Comparison of ENCODE assay signal across 8 cellular contexts in the genomic region with DNA sequence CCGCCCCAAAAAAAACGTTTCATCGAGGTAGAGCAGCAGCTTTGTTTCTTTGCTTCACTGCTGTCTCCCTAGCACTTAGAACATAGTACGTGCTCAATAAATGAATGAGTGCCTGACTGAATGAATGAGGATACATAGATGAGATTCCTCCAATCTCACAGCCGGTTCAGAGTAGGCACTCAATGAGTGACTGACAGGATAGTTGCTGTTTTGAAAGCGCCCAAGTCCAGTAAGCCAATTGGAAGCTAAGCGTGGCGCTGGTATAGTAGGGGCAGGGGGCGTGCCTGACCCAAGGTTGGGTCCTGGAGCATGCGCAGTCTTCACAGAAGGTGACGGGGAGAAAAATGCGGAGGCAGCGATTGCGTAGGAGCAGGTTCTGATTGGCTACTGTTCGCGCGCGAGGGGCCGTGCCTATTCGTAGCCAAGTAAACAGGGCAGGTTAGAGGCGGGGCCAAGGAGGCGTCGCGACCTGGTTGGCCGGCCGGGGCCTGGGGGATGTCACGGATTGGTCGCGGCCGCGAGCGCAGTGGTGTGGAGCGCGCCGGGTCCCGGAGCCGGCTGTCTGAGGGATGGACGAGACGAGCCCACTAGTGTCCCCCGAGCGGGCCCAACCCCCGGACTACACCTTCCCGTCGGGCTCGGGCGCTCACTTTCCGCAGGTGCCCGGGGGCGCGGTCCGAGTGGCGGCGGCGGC. TPM values are rescaled to one million over a fixed set of nuclear protein-coding genes. Genes with fewer than 3 reads are reported as not detected.
A peak's percentile ranks its signal among the peaks of the same experiment; 100 is the strongest.
DNase-seq lines count a peak whose midpoint lies in the region; ATAC-seq, FAIRE-seq and TF ChIP-seq lines count a peak whose summit lies in the region.

A gene (plus strand): TSS at position 498 of the 694 bp plus-strand sequence. CDS start 72 bp downstream, at position 570.

- TF ChIP-seq CTCF in HepG2 (CRISPR knock-in tag; IDR thresholded peaks at IDR 0.05), result no peak; the same call in 1 of the 2 replicates

- H3K9ac ChIP-seq in HepG2 (ENCODE audit: insufficient read depth, low read depth, low read length), result peak within 1 kb of the TSS; percentile 70

- H2AFZ ChIP-seq in HepG2 (ENCODE audit: low read length), result no peak within 1 kb of the TSS

- peaks cover 13% of the 10 kb centered on the region for H3K4me1 ChIP-seq in CD4-positive, CD25-positive, alpha-beta regulatory T cell (ENCODE audit: control insufficient read depth, insufficient read depth, low read length, poor library complexity, severe bottlenecking)
- H3K4me1 ChIP-seq in HepG2 (ENCODE audit: insufficient read depth, low read length), result peaks cover 34% of the 10 kb centered on the region

- H3K4me3 ChIP-seq in CD4-positive, CD25-positive, alpha-beta regulatory T cell (ENCODE audit: low read depth, low read length), result peak within 1 kb of the TSS; percentile 87
- peak within 1 kb of the TSS; percentile 81 to 91 (median 89) for H3K4me3 ChIP-seq in HepG2 (replicated peaks in 1 of 3; ENCODE audit: insufficient read depth in 1 of 3, low read depth in 2 of 3, low read length in 3 of 3)

- CTCF ChIA-PET in HepG2 (lab: Yijun Ruan, JAX; ENCODE audit: low intra/inter-chr PET ratio, low total read pairs), result no interaction called here

- H3K27me3 Mint-ChIP-seq in CD4-positive, CD25-positive, alpha-beta regulatory T cell, result peaks cover 4% of the 10 kb centered on the region

- TF ChIP-seq EP300 in HepG2 (IDR thresholded peaks at IDR 0.05; ENCODE audit: low read depth in 2 of 2, low read length in 2 of 2) (no peak), HepG2 (CRISPR knock-in tag; IDR thresholded peaks at IDR 0.05; ENCODE audit: borderline replicate concordance) (no peak)

- H3K4me2 ChIP-seq in HepG2 (ENCODE audit: low read depth, low read length), result peak within 1 kb of the TSS; percentile 85

- no peak for TF ChIP-seq RAD21 in HepG2 (CRISPR knock-in tag; IDR thresholded peaks at IDR 0.05)

- H3K27me3 ChIP-seq in CD4-positive, CD25-positive, alpha-beta regulatory T cell (ENCODE audit: control insufficient read depth, insufficient read depth, low read length), result no peaks in the 10 kb centered on the region
- H3K27me3 ChIP-seq in HepG2 (ENCODE audit: control insufficient read depth in 1 of 2, insufficient read depth in 2 of 2, low read length in 2 of 2), result no peaks in the 10 kb centered on the region

- in situ Hi-C loops in HepG2 (cut with HindIII; ENCODE audit: extremely low pct_ligation_motif_present, low pct_unique_long_range_greater_than_20kb), result no loop called here

- BruUV-seq in HepG2 (replicated peaks; lab: Mats Ljungman, UMichigan), result no TSS peak

- intact Hi-C loops in HepG2 (cut with micrococcal nuclease; ENCODE audit: unreplicated experiment), result no loop called here

- H4K20me1 ChIP-seq in HepG2 (ENCODE audit: insufficient read depth, low read length), result no peaks in the 10 kb centered on the region

- WGBS in HepG2 (ENCODE audit: low lambda C conversion rate), result under 1% methylated on average over 12 of the region's 54 CpGs

- peak within 1 kb of the TSS; percentile 91 to 96 (median 95) for H3K27ac Mint-ChIP-seq in CD4-positive, CD25-positive, alpha-beta regulatory T cell

- peak; percentile 99 for ATAC-seq in CD4-positive, CD25-positive, alpha-beta regulatory T cell (ENCODE audit: low read depth in 2 of 2)
- ATAC-seq in GM19438 (IDR thresholded peaks at IDR 0.05; ENCODE audit: low read depth, unreplicated experiment), result peak; percentile 95
- ATAC-seq in HG03571 (IDR thresholded peaks at IDR 0.05; ENCODE audit: unreplicated experiment), result peak; percentile 98
- peak; percentile 99 for ATAC-seq in HepG2

- POLR2A ChIA-PET in HepG2 (lab: Yijun Ruan, JAX), result interaction anchor here (0.7 to 2.1 kb wide), 8 partner anchors 8 to 96 kb away, joined by 3 to 13 read pairs (median 4); a partner anchor contains a TSS

- no peaks in the 10 kb centered on the region for H3K9me3 Mint-ChIP-seq in CD4-positive, CD25-positive, alpha-beta regulatory T cell

- peak; percentile 54 to 57; a peak in 3 of 4 replicates for TF ChIP-seq POLR2A in HepG2 (IDR thresholded peaks at IDR 0.05; ENCODE audit: insufficient read depth in 1 of 2, low read depth in 2 of 2, low read length in 2 of 2)

- peaks cover 9% of the 10 kb centered on the region for H3K36me3 Mint-ChIP-seq in CD4-positive, CD25-positive, alpha-beta regulatory T cell

- peak within 1 kb of the TSS; percentile 61 for H3K27ac ChIP-seq in CD4-positive, CD25-positive, alpha-beta regulatory T cell (ENCODE audit: insufficient read depth, low read length, poor library complexity, severe bottlenecking)
- H3K27ac ChIP-seq in HepG2 (ENCODE audit: extremely low read length, insufficient read depth, low read length), result peak within 1 kb of the TSS; percentile 52

- FAIRE-seq in HepG2 (lab: Jason Lieb, UNC), result peak; percentile 97

- H3K9me3 ChIP-seq in CD4-positive, CD25-positive, alpha-beta regulatory T cell (ENCODE audit: control insufficient read depth in 2 of 2, low read length in 2 of 2), result no peaks in the 10 kb centered on the region
- no peaks in the 10 kb centered on the region for H3K9me3 ChIP-seq in HepG2 (ENCODE audit: low read length)

- H3K4me3 Mint-ChIP-seq in CD4-positive, CD25-positive, alpha-beta regulatory T cell, result peak within 1 kb of the TSS; percentile 97 to 98 (median 98)

- peak; percentile 98 to 100 (median 99) for DNase-seq in CD4-positive, CD25-positive, alpha-beta regulatory T cell
- DNase-seq in NCI-H774 (lab: John Stamatoyannopoulos, UW), result peak; percentile 90
- DNase-seq in activated CD4-positive, alpha-beta T cell treated with anti-CD3 and anti-CD28 coated beads, Interleukin-2, amount 50 U/mL, for 24 hours (ENCODE audit: low read depth in 1 of 2, low spot score in 1 of 2), result peak; percentile 97 to 99
- peak; percentile 99 to 100 for DNase-seq in dermis microvascular lymphatic vessel endothelial cell (ENCODE audit: low read depth in 2 of 2)
- DNase-seq in HepG2 (ENCODE audit: low spot score), result peak; percentile 98
- DNase-seq in stimulated activated CD4-positive, alpha-beta T cell treated with anti-CD3 and anti-CD28 coated beads, Interleukin-2, amount 100 ng/mL, for 48 hours, result peak; percentile 97 to 98

- H3K36me3 ChIP-seq in CD4-positive, CD25-positive, alpha-beta regulatory T cell (ENCODE audit: control insufficient read depth, insufficient read depth, low read length), result peaks cover 5% of the 10 kb centered on the region
- peaks cover 2 to 8% of the 10 kb centered on the region in 2 experiments; a peak in 3 of 5 replicates for H3K36me3 ChIP-seq in HepG2 (replicated peaks in 1 of 2; ENCODE audit: control insufficient read depth in 1 of 2, insufficient read depth in 2 of 2, low read length in 2 of 2)

- H3K79me2 ChIP-seq in HepG2 (ENCODE audit: insufficient read depth, low read length), result peaks cover 5% of the 10 kb centered on the region

- H3K4me1 Mint-ChIP-seq in CD4-positive, CD25-positive, alpha-beta regulatory T cell, result peaks cover 4 to 35% (median 26%) of the 10 kb centered on the region in 4 donors

TF ChIP-seq in HepG2, 621 proteins besides CTCF, POLR2A, EP300 and RAD21 (continues in another document):
- TF ChIP-seq SP5 (CRISPR knock-in tag; IDR thresholded peaks at IDR 0.05; ENCODE audit: borderline replicate concordance, low read depth), result peak; percentile 8; the same call in 1 of the 2 replicates

RNA-seq across cellular contexts. Expression of the gene that starts here (rescaled TPM):
- 28.3 TPM for total RNA-seq in CD4-positive, CD25-positive, alpha-beta regulatory T cell
- 10 to 100 TPM in 2 of 4 donors, 1 to 10 TPM in 2; 7.9 to 11.7 (median 9.7) TPM for polyA plus RNA-seq in CD4-positive, CD25-positive, alpha-beta regulatory T cell
- 10.5 and 15.2 TPM in 2 replicates for total RNA-seq in dermis microvascular lymphatic vessel endothelial cell
- total RNA-seq in HepG2 (2016; rRNA removed; fragmentation: Illumina TruSeq; extraction: Trizol), result 14.3 and 16.6 TPM in 2 replicates
- 1.1 and 1.5 TPM in 2 replicates for total RNA-seq in HepG2 (2016; cell fraction: cytosol; rRNA removed; fragmentation: Illumina TruSeq; extraction: Trizol; ENCODE audit: low read depth)
- 14.4 and 15.3 TPM in 2 replicates for total RNA-seq in HepG2 (2016; cell fraction: insoluble cytoplasmic fraction; rRNA removed; fragmentation: Illumina TruSeq; extraction: Trizol)
- 5.3 and 5.4 TPM in 2 replicates for total RNA-seq in HepG2 (2016; cell fraction: membrane; rRNA removed; fragmentation: Illumina TruSeq; extraction: Trizol)
- 7.8 and 8.3 TPM in 2 replicates for total RNA-seq in HepG2 (2016; cell fraction: nucleus; rRNA removed; fragmentation: Illumina TruSeq; extraction: Trizol)
- 10.9 and 12.3 TPM in 2 replicates for polyA plus RNA-seq in HepG2 (2011; rRNA removed)
- polyA plus RNA-seq in HepG2 (2011; cell fraction: cytosol; rRNA removed), result 11.1 and 12.6 TPM in 2 replicates
- polyA plus RNA-seq in HepG2 (2011; cell fraction: nucleus; rRNA removed), result 7.2 and 8.1 TPM in 2 replicates
- polyA plus RNA-seq in HepG2 (2012), result 8.1 and 9.8 TPM in 2 replicates
- polyA plus RNA-seq in HepG2 (2016; cell fraction: cytosol; fragmentation: Illumina TruSeq; extraction: Trizol; ENCODE audit: low read depth), result 1.2 and 1.5 TPM in 2 replicates
- 16.4 and 17.1 TPM in 2 replicates for polyA plus RNA-seq in HepG2 (2016; cell fraction: insoluble cytoplasmic fraction; fragmentation: Illumina TruSeq; extraction: Trizol; ENCODE audit: low read depth)
- 3.5 and 4.3 TPM in 2 replicates for polyA plus RNA-seq in HepG2 (2016; cell fraction: membrane; fragmentation: Illumina TruSeq; extraction: Trizol; ENCODE audit: low read depth)
- 11.0 and 12.8 TPM in 2 replicates for polyA plus RNA-seq in HepG2 (2016; cell fraction: nucleus; fragmentation: Illumina TruSeq; extraction: Trizol; ENCODE audit: insufficient read depth, low read depth)
- 14.5 and 22.6 TPM in 2 replicates for polyA minus RNA-seq in HepG2 (2011; rRNA and poly(A)+ RNA removed; ENCODE audit: low replicate concordance)
- 5.7 and 6.0 TPM in 2 replicates for polyA minus RNA-seq in HepG2 (2011; cell fraction: cytosol; rRNA and poly(A)+ RNA removed)
- polyA minus RNA-seq in HepG2 (2011; cell fraction: nucleus; rRNA and poly(A)+ RNA removed), result 5.5 and 5.7 TPM in 2 replicates

Comparison
In these comparisons a context has a peak if more than half of its experiments do, and no peak if none do; other contexts are left out.
1. Peak in every context shown above with its lines: DNase-seq, ATAC-seq, H3K4me3 ChIP-seq and H3K27ac ChIP-seq.